ENCODE assay signal across 21 cellular contexts in genomic region chr12:70920891-70921290, GRCh38. TPM values are rescaled to one million over a fixed set of nuclear protein-coding genes. Genes with fewer than 3 reads are reported as not detected.
DNase-seq lines count a peak whose midpoint lies in the region; TF ChIP-seq lines count a peak whose summit lies in the region.
"Had no signal": no experiment of that assay in that cellular context is flagged by ENCODE, and none has a peak within 500 bp of the region (broad histone marks: within the 10 kb centered on the region; RNA-seq: fewer than 3 reads in every experiment).

No MANE protein-coding gene starts in this region.

- H3K27ac ChIP-seq in HUES6 (ENCODE audit: low read depth, low read length) (no peak overlapping the region), ascending aorta (no peak overlapping the region)
- H3K27ac ChIP-seq: breast epithelium had no signal

- H3K27me3 ChIP-seq in HUES6 (ENCODE audit: control insufficient read depth, insufficient read depth, low read length) (peaks cover 31% of the 10 kb centered on the region), ascending aorta (no peaks in the 10 kb centered on the region), skeletal muscle satellite cell (ENCODE audit: control insufficient read depth, insufficient read depth, low read length) (peaks cover 41% of the 10 kb centered on the region)

- peak overlapping the region; percentile 51 for H3K4me3 ChIP-seq in HUES6 (ENCODE audit: low read depth, low read length)
- H3K4me3 ChIP-seq in ascending aorta: peak overlapping the region; percentile 29 to 42
- peak overlapping the region; percentile 36; the same call in 1 of the 2 replicates for H3K4me3 ChIP-seq in iPS-18c (ENCODE audit: insufficient read depth, low read depth, low read length)
- no peak overlapping the region for H3K4me3 ChIP-seq in skeletal muscle satellite cell (ENCODE audit: low read length)

- DNase-seq in ascending aorta (ENCODE audit: low spot score in 2 of 2) (no peak), erythroblast (lab: John Stamatoyannopoulos, UW) (no peak), DMS114 treated with DMSO at 0.1 percent for 48 hours (lab: John Stamatoyannopoulos, UW; ENCODE audit: unreplicated experiment) (no peak), NCI-H226 (no peak)
- DNase-seq in stimulated activated CD4-positive, alpha-beta T cell treated with anti-CD3 and anti-CD28 coated beads, Interleukin-2, amount 100 ng/mL, for 24 hours: no peak
- DNase-seq: activated CD4-positive, alpha-beta T cell treated with anti-CD3 and anti-CD28 coated beads, Interleukin-2, amount 10 ng/mL, durations not matched to agents 7 days and 5 days; activated CD8-positive, alpha-beta memory T cell treated with anti-CD3 and anti-CD28 coated beads, Interleukin-2, amount 50 U/mL, for 48 hours; CD8-positive, alpha-beta memory T cell; dermis blood vessel endothelial cell; DMS79 treated with DMSO at 0.1 percent for 48 hours; left colon; natural killer cell; PC-3; stimulated activated CD4-positive, alpha-beta T cell treated with anti-CD3 and anti-CD28 coated beads, Interleukin-4, amount 100 ng/mL, for 24 hours; stimulated activated naive CD8-positive, alpha-beta T cell treated with anti-CD3 and anti-CD28 coated beads, Interleukin-15, amount 100 ng/mL, for 72 hours; T-cell had no signal

- no peaks in the 10 kb centered on the region for H3K36me3 ChIP-seq in HUES6 (ENCODE audit: control insufficient read depth, insufficient read depth, low read length)
- H3K36me3 ChIP-seq in ascending aorta: no peaks in the 10 kb centered on the region
- H3K36me3 ChIP-seq in skeletal muscle satellite cell (ENCODE audit: insufficient read depth, low read length): no peaks in the 10 kb centered on the region
- H3K36me3 ChIP-seq: breast epithelium had no signal

- H3K9ac ChIP-seq in HUES6 (ENCODE audit: low read length) (no peak overlapping the region), skeletal muscle satellite cell (ENCODE audit: low read depth, low read length) (no peak overlapping the region)

- H3K4me1 ChIP-seq in HUES6 (ENCODE audit: control insufficient read depth, insufficient read depth, low read length) (peaks cover 13% of the 10 kb centered on the region; the same call in 1 of the 2 replicates), ascending aorta (no peaks in the 10 kb centered on the region), skeletal muscle satellite cell (ENCODE audit: control insufficient read depth, insufficient read depth, low read length) (no peaks in the 10 kb centered on the region)
- H3K4me1 ChIP-seq: breast epithelium had no signal

- intact Hi-C loops in ascending aorta (cut with DNase I): no loop called here

- peak overlapping the region; percentile 57 for H3K4me2 ChIP-seq in skeletal muscle satellite cell (ENCODE audit: low read length)

- H3K9me3 ChIP-seq in HUES6 (ENCODE audit: control insufficient read depth, insufficient read depth, low read depth, low read length): no peaks in the 10 kb centered on the region
- H3K9me3 ChIP-seq in ascending aorta: no peaks in the 10 kb centered on the region
- H3K9me3 ChIP-seq in iPS-18c (ENCODE audit: control insufficient read depth, insufficient read depth, low read length): no peaks in the 10 kb centered on the region
- no peaks in the 10 kb centered on the region for H3K9me3 ChIP-seq in skeletal muscle satellite cell (replicated peaks; ENCODE audit: low read length)
- H3K9me3 ChIP-seq: breast epithelium had no signal

- TF ChIP-seq CTCF in ascending aorta (IDR thresholded peaks at IDR 0.05): no peak

- TF ChIP-seq POLR2A in erythroblast (IDR thresholded peaks at IDR 0.05; ENCODE audit: low read length): no peak

RNA-seq across cellular contexts. Expression of gene PTPRR, which starts 0.4 kb away (rescaled TPM):
- total RNA-seq in ascending aorta: not detected
- total RNA-seq in skeletal muscle satellite cell (2012; rRNA removed): 0.51 and 1.5 TPM in 2 replicates
- total RNA-seq: activated CD4-positive, alpha-beta T cell treated with anti-CD3 and anti-CD28 coated beads, Interleukin-2, amount 10 ng/mL, durations not matched to agents 7 days and 5 days; CD8-positive, alpha-beta memory T cell; dermis blood vessel endothelial cell; fibroblast of villous mesenchyme; T-cell had no signal
